15 cellular contexts compared by ENCODE assay signal in the genomic region with DNA sequence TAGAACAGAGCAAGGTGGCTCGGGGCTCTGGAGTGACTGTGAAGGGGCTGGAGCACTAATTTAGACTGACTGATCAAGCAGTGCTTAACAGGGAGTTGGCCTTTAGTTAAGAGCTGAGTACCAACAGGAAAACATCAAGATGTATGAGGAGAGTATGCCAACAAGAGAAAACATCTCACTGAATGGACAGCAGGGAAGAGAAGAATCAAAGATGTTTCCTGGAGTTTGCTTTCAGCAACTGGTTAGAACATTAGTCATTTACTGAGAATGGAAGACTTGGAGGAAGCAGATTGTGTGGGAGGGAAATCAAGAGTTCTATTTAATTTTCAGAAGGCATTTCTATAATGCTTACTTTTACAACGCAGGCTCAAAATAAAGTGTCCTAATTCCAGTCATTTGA.
DNase-seq lines count a peak whose midpoint lies in the region; FAIRE-seq and TF ChIP-seq lines count a peak whose summit lies in the region.
"Had no signal": no experiment of that assay in that cellular context is flagged by ENCODE, and none has a peak within 500 bp of the region (broad histone marks: within the 10 kb centered on the region; RNA-seq: fewer than 3 reads in every experiment).

No MANE protein-coding gene starts in this region.

- POLR2A ChIA-PET in Caco-2 (lab: Charles Lee): no interaction called here

- CTCF ChIA-PET in Caco-2 (lab: Charles Lee): no interaction called here

- H3K27me3 Mint-ChIP-seq in Caco-2 (ENCODE audit: insufficient read depth, unreplicated experiment): no peaks in the 10 kb centered on the region
- H3K27me3 Mint-ChIP-seq: CD4-positive, alpha-beta memory T cell had no signal

- no TSS peak for BruUV-seq in Caco-2 (replicated peaks; lab: Mats Ljungman, UMichigan)

- H3K27ac ChIP-seq in brain microvascular endothelial cell (peak overlapping the region; percentile 31), suprapubic skin (no peak overlapping the region)

- no peak for TF ChIP-seq CTCF in brain microvascular endothelial cell (IDR thresholded peaks at IDR 0.05; ENCODE audit: low read depth, low read length, missing control alignments)
- TF ChIP-seq CTCF in suprapubic skin (IDR thresholded peaks at IDR 0.05): no peak
- TF ChIP-seq CTCF in BE2C (IDR thresholded peaks at IDR 0.05; ENCODE audit: low read depth, low read length): no peak
- TF ChIP-seq CTCF in Caco-2 (IDR thresholded peaks at IDR 0.05; ENCODE audit: insufficient read depth in 1 of 2, low read depth in 1 of 2, low read length in 1 of 2, severe bottlenecking in 1 of 2, unreplicated experiment in 1 of 2): no peak

- no peak overlapping the region for H3K27ac Mint-ChIP-seq in Caco-2 (ENCODE audit: unreplicated experiment)
- H3K27ac Mint-ChIP-seq: CD4-positive, alpha-beta memory T cell had no signal

- no peak for DNase-seq in HTR-8/SVneo (ENCODE audit: insufficient read length, low spot score)
- no peak for DNase-seq in brain microvascular endothelial cell
- peak; percentile 80 for DNase-seq in glomerular endothelial cell (ENCODE audit: extremely low read depth, low read depth, low spot score)
- no peak for DNase-seq in suprapubic skin (ENCODE audit: low spot score in 2 of 2)
- no peak for DNase-seq in BE2C
- DNase-seq in Caco-2: no peak
- DNase-seq in anterior cingulate cortex (lab: John Stamatoyannopoulos, UW): no peak
- DNase-seq: activated gamma-delta T cell; CD4-positive, alpha-beta memory T cell; NCI-H2029; NCI-H748 treated with DMSO at 0.1 percent for 48 hours; posterior cingulate gyrus; T-helper 1 cell had no signal

- no peaks in the 10 kb centered on the region for H3K4me1 Mint-ChIP-seq in Caco-2 (ENCODE audit: low read depth, unreplicated experiment)
- H3K4me1 Mint-ChIP-seq: CD4-positive, alpha-beta memory T cell had no signal

- in situ Hi-C loops in brain microvascular endothelial cell (cut with HindIII; ENCODE audit: low pct_ligation_motif_present, low sequenced_read_pairs): no loop called here

- no peaks in the 10 kb centered on the region for H3K9me3 Mint-ChIP-seq in Caco-2 (ENCODE audit: unreplicated experiment)

- no peaks in the 10 kb centered on the region for H3K36me3 Mint-ChIP-seq in Caco-2 (ENCODE audit: insufficient read depth, unreplicated experiment)
- H3K36me3 Mint-ChIP-seq: CD4-positive, alpha-beta memory T cell had no signal

- TF ChIP-seq EP300 in suprapubic skin (IDR thresholded peaks at IDR 0.05): no peak

- H3K4me3 Mint-ChIP-seq in Caco-2 (ENCODE audit: unreplicated experiment): no peak overlapping the region
- H3K4me3 Mint-ChIP-seq: CD4-positive, alpha-beta memory T cell had no signal

- H3K36me3 ChIP-seq in brain microvascular endothelial cell (replicated peaks) (no peaks in the 10 kb centered on the region), suprapubic skin (no peaks in the 10 kb centered on the region), BE2C (no peaks in the 10 kb centered on the region), Caco-2 (ENCODE audit: control insufficient read depth, insufficient read depth, low read length) (no peaks in the 10 kb centered on the region)

- intact Hi-C loops in Caco-2 (cut with micrococcal nuclease; ENCODE audit: unreplicated experiment): no loop called here

- 62% methylated on average over 2 of the region's 2 CpGs for WGBS in suprapubic skin

- H3K9me3 ChIP-seq in suprapubic skin (no peaks in the 10 kb centered on the region), BE2C (no peaks in the 10 kb centered on the region), Caco-2 (no peaks in the 10 kb centered on the region)

- H3K4me3 ChIP-seq in brain microvascular endothelial cell (ENCODE audit: low read depth, low read length) (no peak overlapping the region), suprapubic skin (no peak overlapping the region), BE2C (ENCODE audit: low read depth, low read length) (no peak overlapping the region), Caco-2 (ENCODE audit: low read depth, low read length) (no peak overlapping the region)
- H3K4me3 ChIP-seq: GM12878 had no signal

- TF ChIP-seq POLR2A in suprapubic skin (IDR thresholded peaks at IDR 0.05): no peak

- H3K27me3 ChIP-seq in brain microvascular endothelial cell (replicated peaks) (no peaks in the 10 kb centered on the region), suprapubic skin (no peaks in the 10 kb centered on the region), BE2C (no peaks in the 10 kb centered on the region), Caco-2 (replicated peaks; ENCODE audit: control insufficient read depth, insufficient read depth, low read length) (no peaks in the 10 kb centered on the region)

- H3K4me1 ChIP-seq in suprapubic skin (peaks cover 8% of the 10 kb centered on the region), BE2C (peaks cover 3% of the 10 kb centered on the region), Caco-2 (peaks cover 8% of the 10 kb centered on the region)

- FAIRE-seq in HTR-8/SVneo (lab: Jason Lieb, UNC): peak; percentile 23
- FAIRE-seq: GM12878, islet of Langerhans had no signal
